ENCODE assay signal across 15 cellular contexts in genomic region chr13:39877134-39877533, GRCh38.
"Had no signal": no experiment of that assay in that cellular context is flagged by ENCODE, and none has a peak within 500 bp of the region (broad histone marks: within the 10 kb centered on the region; RNA-seq: fewer than 3 reads in every experiment).

No MANE protein-coding gene starts in this region.

- H3K36me3 ChIP-seq: esophagus muscularis mucosa, neutrophil, thyroid gland had no signal

- H3K27ac ChIP-seq: hepatocyte, neutrophil, parathyroid adenoma, thyroid gland had no signal

- H3K9me3 ChIP-seq: esophagus muscularis mucosa, neutrophil, thyroid gland had no signal

- H3K4me2 ChIP-seq: hepatocyte had no signal

- H3K4me1 ChIP-seq: parathyroid adenoma, thyroid gland had no signal

- H3K36me3 Mint-ChIP-seq: mesothelial cell of epicardium had no signal

- H3K27me3 ChIP-seq: esophagus muscularis mucosa, hepatocyte, neutrophil, thyroid gland had no signal

- H3K4me3 Mint-ChIP-seq: activated CD4-positive, alpha-beta T cell treated with anti-CD3 and anti-CD28 coated beads, Interleukin-2, amount 10 ng/mL, durations not matched to agents 24 days and 14 days; activated naive CD4-positive, alpha-beta T cell treated with anti-CD3 and anti-CD28 coated beads for 36 hours; activated T-cell treated with anti-CD3 and anti-CD28 coated beads, Interleukin-2, amount 50 U/mL, for 4 hours; mesothelial cell of epicardium; natural killer cell treated with Interleukin-12 subunit alpha and Interleukin-12 subunit beta and Interleukin-15 and Interleukin-18, amount 100 ng/mL, for 72 hours had no signal

- ATAC-seq: activated T-cell treated with anti-CD3 and anti-CD28 coated beads, Interleukin-2, amount 50 U/mL, for 4 hours; natural killer cell treated with Interleukin-12 subunit alpha and Interleukin-12 subunit beta and Interleukin-15 and Interleukin-18, amount 100 ng/mL, for 72 hours had no signal

- H3K27ac Mint-ChIP-seq: activated CD4-positive, alpha-beta T cell treated with anti-CD3 and anti-CD28 coated beads, Interleukin-2, amount 10 ng/mL, durations not matched to agents 24 days and 14 days; activated naive CD4-positive, alpha-beta T cell treated with anti-CD3 and anti-CD28 coated beads for 36 hours; mesothelial cell of epicardium; natural killer cell treated with Interleukin-12 subunit alpha and Interleukin-12 subunit beta and Interleukin-15 and Interleukin-18, amount 100 ng/mL, for 72 hours had no signal

- H3K4me3 ChIP-seq: esophagus muscularis mucosa, hepatocyte, thyroid gland had no signal

- DNase-seq: activated CD4-positive, alpha-beta T cell treated with anti-CD3 and anti-CD28 coated beads, Interleukin-2, amount 10 ng/mL, durations not matched to agents 24 days and 14 days; activated CD8-positive, alpha-beta memory T cell treated with anti-CD3 and anti-CD28 coated beads, Interleukin-2, amount 50 U/mL, for 4 hours; activated naive CD4-positive, alpha-beta T cell treated with anti-CD3 and anti-CD28 coated beads for 36 hours; activated T-cell treated with anti-CD3 and anti-CD28 coated beads, Interleukin-2, amount 50 U/mL, for 4 hours; cortex of kidney; effector CD4-positive, alpha-beta T cell; left cardiac atrium; stimulated activated naive CD4-positive, alpha-beta T cell; thyroid gland had no signal

- H3K9ac ChIP-seq: parathyroid adenoma had no signal

- H2AFZ ChIP-seq: hepatocyte, parathyroid adenoma had no signal

- H3K79me2 ChIP-seq: hepatocyte, parathyroid adenoma had no signal
